8 cellular contexts compared by ENCODE assay signal in genomic region chr4:2007804-2008670, GRCh38. TPM values are rescaled to one million over a fixed set of nuclear protein-coding genes. Genes with fewer than 3 reads are reported as not detected.
A peak's percentile ranks its signal among the peaks of the same experiment; 100 is the strongest.
DNase-seq lines count a peak whose midpoint lies in the region; ATAC-seq, FAIRE-seq and TF ChIP-seq lines count a peak whose summit lies in the region.

No MANE protein-coding gene starts in this region.

- no peaks in the 10 kb centered on the region; the same call in 2 of the 3 replicates for H3K9me3 ChIP-seq in GM12878 (replicated peaks; ENCODE audit: control insufficient read depth, insufficient read depth, low read length)
- H3K9me3 ChIP-seq in upper lobe of right lung: no peaks in the 10 kb centered on the region

- peak overlapping the region; percentile 95 for H2AFZ ChIP-seq in GM12878 (ENCODE audit: control insufficient read depth, low read depth, low read length)

- under 1% methylated on average over 38 of the region's 57 CpGs for whole genome bisulfite sequencing in GM12878 (ENCODE audit: insufficient coverage, insufficient replicate concordance, low lambda C conversion rate, missing lambda C conversion rate)
- WGBS in lower leg skin, 2 donors: 1% methylated on average over 54 to 56 of the region's 57 CpGs

- H3K27ac ChIP-seq in GM12878 (ENCODE audit: control insufficient read depth, insufficient read depth): peak overlapping the region; percentile 94
- H3K27ac ChIP-seq in upper lobe of right lung: peak overlapping the region; percentile 99

- H3K27me3 Mint-ChIP-seq in activated T-cell treated with anti-CD3 and anti-CD28 coated beads, Interleukin-2, amount 50 U/mL, for 4 hours (ENCODE audit: low read depth): no peaks in the 10 kb centered on the region

- POLR2A ChIA-PET in GM12878 (lab: Charles Lee): interaction anchor here (0.6 to 1.3 kb wide), 2 partner anchors 13 to 134 kb away, joined by 3 to 5 read pairs; no protein-coding TSS in a partner anchor

- no peak for TF ChIP-seq RAD21 in GM12878 (IDR thresholded peaks at IDR 0.05; ENCODE audit: insufficient read depth, low read depth, low read length)

- TF ChIP-seq CTCF in GM12878 (IDR thresholded peaks at IDR 0.05 in 2 of 3, conservative IDR thresholded peaks at IDR 0.05 in 1 of 3; ENCODE audit: control insufficient read depth in 2 of 3, extremely low read depth in 1 of 3, insufficient read depth in 1 of 3, low read depth in 3 of 3, low read length in 3 of 3) (no peak), lower leg skin (IDR thresholded peaks at IDR 0.05) (no peak), upper lobe of right lung (IDR thresholded peaks at IDR 0.05) (no peak)

- no peak for TF ChIP-seq EP300 in GM12878 (IDR thresholded peaks at IDR 0.05; ENCODE audit: borderline replicate concordance in 1 of 2, control insufficient read depth in 1 of 2, low read depth in 2 of 2, low read length in 2 of 2)

- intact Hi-C loops in GM12878 (cut with micrococcal nuclease; ENCODE audit: unreplicated experiment): loop anchor here (10.0 kb wide), 1 partner anchor 177 kb away; no protein-coding TSS in a partner anchor
- intact Hi-C loops in lower leg skin (cut with DNase I; ENCODE audit: low total_unique reads): no loop called here
- intact Hi-C loops in upper lobe of right lung (cut with DNase I): no loop called here

- no TSS peak for BruUV-seq in GM12878 (replicated peaks; lab: Mats Ljungman, UMichigan)

- H3K36me3 Mint-ChIP-seq in activated T-cell treated with anti-CD3 and anti-CD28 coated beads, Interleukin-2, amount 50 U/mL, for 4 hours (ENCODE audit: insufficient read depth): peaks cover 18% of the 10 kb centered on the region

- RAD21 ChIA-PET in GM12878 (lab: Charles Lee; ENCODE audit: unreplicated experiment): interaction anchor here (0.8 to 1.1 kb wide), 2 partner anchors 133 to 135 kb away, joined by 3 to 6 read pairs; no protein-coding TSS in a partner anchor

- FAIRE-seq in GM12878 (lab: Jason Lieb, UNC): no peak

- no peak for DNase-seq in activated T-cell treated with anti-CD3 and anti-CD28 coated beads, Interleukin-2, amount 50 U/mL, for 4 hours
- no peak for DNase-seq in activated T-cell treated with anti-CD3 and anti-CD28 coated beads, Interleukin-2, amount 50 U/mL, for 1 hour
- no peak for DNase-seq in GM12878 (ENCODE audit: low read depth, low spot score)
- DNase-seq in lower leg skin (ENCODE audit: low spot score in 2 of 2): no peak
- DNase-seq in upper lobe of right lung: peak; percentile 65
- no peak for DNase-seq in DMS79 (lab: John Stamatoyannopoulos, UW)

- H3K27me3 ChIP-seq in GM12878 (replicated peaks in 1 of 2; ENCODE audit: control insufficient read depth in 2 of 2, insufficient read depth in 2 of 2, low read length in 1 of 2) (no peaks in the 10 kb centered on the region), upper lobe of right lung (no peaks in the 10 kb centered on the region)

- TF ChIP-seq POLR2A in GM12878 (IDR thresholded peaks at IDR 0.05; ENCODE audit: low read depth, low read length) (no peak), lower leg skin (IDR thresholded peaks at IDR 0.05) (no peak)

- peaks cover 35% of the 10 kb centered on the region for H3K79me2 ChIP-seq in GM12878 (ENCODE audit: control insufficient read depth, insufficient read depth, low read length)

- peaks cover 5% of the 10 kb centered on the region for H3K4me1 ChIP-seq in GM12878 (ENCODE audit: control insufficient read depth, insufficient read depth, low read length)
- H3K4me1 ChIP-seq in upper lobe of right lung: peaks cover 20% of the 10 kb centered on the region

- no peaks in the 10 kb centered on the region for H4K20me1 ChIP-seq in GM12878 (ENCODE audit: control insufficient read depth, insufficient read depth)

- in situ Hi-C loops in GM12878 (cut with MboI): no loop called here

- ATAC-seq in activated T-cell treated with anti-CD3 and anti-CD28 coated beads, Interleukin-2, amount 50 U/mL, for 4 hours: no peak
- ATAC-seq in GM12878 (peak; percentile 5), upper lobe of right lung (no peak), HG03432 (IDR thresholded peaks at IDR 0.05; ENCODE audit: unreplicated experiment) (no peak), HG03342 (IDR thresholded peaks at IDR 0.05; ENCODE audit: unreplicated experiment) (no peak)

- H3K36me3 ChIP-seq in GM12878 (ENCODE audit: control insufficient read depth in 2 of 2, insufficient read depth in 2 of 2, low read length in 1 of 2): peaks cover 0 to 6% of the 10 kb centered on the region in 2 experiments; a peak in 1 of 4 replicates
- peaks cover 30% of the 10 kb centered on the region for H3K36me3 ChIP-seq in upper lobe of right lung

- peak overlapping the region; percentile 83 for H3K9ac ChIP-seq in GM12878 (ENCODE audit: control insufficient read depth, insufficient read depth, low read length)

- CTCF ChIA-PET in GM12878 (lab: Yijun Ruan, JAX): interaction anchor here (1.7 kb wide), 1 partner anchor 109 kb away, joined by 5 read pairs; no protein-coding TSS in a partner anchor

- SMC1A ChIA-PET in GM12878 (lab: Charles Lee; ENCODE audit: uncharacterized antibody, unreplicated experiment): interaction anchor here (0.6 to 1.4 kb wide), 2 partner anchors 12 to 44 kb away, joined by 3 to 4 read pairs; no protein-coding TSS in a partner anchor

- H3K4me2 ChIP-seq in GM12878 (ENCODE audit: control insufficient read depth, insufficient read depth): peak overlapping the region; percentile 85

- peak overlapping the region; percentile 93 for H3K4me3 Mint-ChIP-seq in activated T-cell treated with anti-CD3 and anti-CD28 coated beads, Interleukin-2, amount 50 U/mL, for 4 hours

- H3K4me1 Mint-ChIP-seq in activated T-cell treated with anti-CD3 and anti-CD28 coated beads, Interleukin-2, amount 50 U/mL, for 4 hours (ENCODE audit: low read depth): peaks cover 38% of the 10 kb centered on the region

- H3K4me3 ChIP-seq in GM12878 (peak overlapping the region; percentile 95), lower leg skin (ENCODE audit: low read depth, poor library complexity, severe bottlenecking) (peak overlapping the region; percentile 68), upper lobe of right lung (peak overlapping the region; percentile 71)

- H3K9me3 Mint-ChIP-seq in activated T-cell treated with anti-CD3 and anti-CD28 coated beads, Interleukin-2, amount 50 U/mL, for 4 hours: no peaks in the 10 kb centered on the region

RNA-seq across cellular contexts. Expression of gene NELFA, which starts 0.7 kb away (rescaled TPM):
- 10 to 100 TPM; 58.1 to 62.5 (median 59.8) TPM for total RNA-seq in activated T-cell treated with anti-CD3 and anti-CD28 coated beads, Interleukin-2, amount 50 U/mL, for 4 hours
- 57.2 and 62.2 TPM in 2 replicates for total RNA-seq in GM12878 (2013; cell fraction: nucleolus; rRNA removed)
- total RNA-seq in GM12878 (2014; rRNA removed): 17.7 and 21.6 TPM in 2 replicates
- 7.2 and 8.1 TPM in 2 replicates for total RNA-seq in GM12878 (2014; rRNA removed; fragmentation: Illumina TruSeq; extraction: Trizol)
- total RNA-seq in GM12878 (2021): 33.8 and 35.2 TPM in 2 replicates
- polyA plus RNA-seq in GM12878 (2011; ENCODE audit: low read depth): 7.8 TPM
- polyA plus RNA-seq in GM12878 (2011; rRNA removed): 7.8 and 14.4 TPM in 2 replicates
- 16.4 and 22.8 TPM in 2 replicates for polyA plus RNA-seq in GM12878 (2011; cell fraction: cytosol; rRNA removed)
- polyA plus RNA-seq in GM12878 (2011; cell fraction: nucleus; rRNA removed): 61.3 and 74.5 TPM in 2 replicates
- 28.2 and 30.0 TPM in 2 replicates for polyA plus RNA-seq in GM12878 (2012)
- 2.6 and 6.5 TPM in 2 replicates for polyA plus RNA-seq in GM12878 (2014; fragmentation: Illumina TruSeq; extraction: Trizol)
- polyA plus RNA-seq in GM12878 (2014; fragmentation: Nextera tagmentation; extraction: Ambion mirVana): 1 to 10 TPM in 1 of 2 experiments, under 1 TPM in 1; 0.39 to 2.2 TPM
- polyA plus RNA-seq in GM12878 (2014; rRNA removed): 18.9 and 24.9 TPM in 2 replicates
- 10 to 100 TPM; 37.3 to 38.6 TPM for polyA plus RNA-seq in GM12878 (2016; fragmentation: Nextera tagmentation; extraction: Ambion mirVana)
- polyA minus RNA-seq in GM12878 (2011; rRNA and poly(A)+ RNA removed): 7.6 and 15.5 TPM in 2 replicates
- 11.8 and 13.4 TPM in 2 replicates for polyA minus RNA-seq in GM12878 (2011; cell fraction: cytosol; rRNA and poly(A)+ RNA removed)
- polyA minus RNA-seq in GM12878 (2011; cell fraction: nucleus; rRNA and poly(A)+ RNA removed): 17.9 and 37.1 TPM in 2 replicates
- total RNA-seq in lower leg skin: 10 to 100 TPM; 29.3 to 45.3 (median 35.7) TPM
- total RNA-seq in upper lobe of right lung: 22.7 TPM

RNA-seq across cellular contexts. Expression of gene NAT8L, which starts 51.1 kb away (rescaled TPM):
- total RNA-seq in activated T-cell treated with anti-CD3 and anti-CD28 coated beads, Interleukin-2, amount 50 U/mL, for 4 hours: 1 to 10 TPM in 1 of 3 donors, under 1 TPM in 2; 0.71 to 1.2 (median 0.82) TPM
- 0.21 TPM in 1 of 2 replicates, not detected in the other for total RNA-seq in GM12878 (2013; cell fraction: nucleolus; rRNA removed)
- total RNA-seq in GM12878 (2014; rRNA removed) (under 0.01 and 0.11 TPM in 2 replicates), GM12878 (2014; rRNA removed; fragmentation: Illumina TruSeq; extraction: Trizol) (not detected in 2 replicates), GM12878 (2021) (0.19 and 0.31 TPM in 2 replicates), lower leg skin (1 to 10 TPM in 2 of 4 donors, under 1 TPM in 2; 0.39 to 1.4 (median 0.97) TPM), upper lobe of right lung (0.46 TPM)
- 0.12 TPM for polyA plus RNA-seq in GM12878 (2011; ENCODE audit: low read depth)
- polyA plus RNA-seq in GM12878 (2011; rRNA removed) (0.09 and 0.14 TPM in 2 replicates), GM12878 (2014; fragmentation: Illumina TruSeq; extraction: Trizol) (0.01 and 0.03 TPM in 2 replicates), GM12878 (2014; fragmentation: Nextera tagmentation; extraction: Ambion mirVana) (not detected), GM12878 (2014; rRNA removed) (0.08 and 0.10 TPM in 2 replicates), GM12878 (2016; fragmentation: Nextera tagmentation; extraction: Ambion mirVana) (not detected)
- 0.18 and 0.23 TPM in 2 replicates for polyA plus RNA-seq in GM12878 (2011; cell fraction: cytosol; rRNA removed)
- 0.57 and 0.59 TPM in 2 replicates for polyA plus RNA-seq in GM12878 (2011; cell fraction: nucleus; rRNA removed)
- polyA plus RNA-seq in GM12878 (2012): 0.14 and 0.20 TPM in 2 replicates
- polyA minus RNA-seq in GM12878 (2011; rRNA and poly(A)+ RNA removed): 0.46 and 3.9 TPM in 2 replicates
- 0.21 TPM in 1 of 2 replicates, not detected in the other for polyA minus RNA-seq in GM12878 (2011; cell fraction: cytosol; rRNA and poly(A)+ RNA removed)
- 0.12 and 0.19 TPM in 2 replicates for polyA minus RNA-seq in GM12878 (2011; cell fraction: nucleus; rRNA and poly(A)+ RNA removed)
